ENCODE assay signal across 1 cellular context in genomic region chr6:90502381-90502780, GRCh38.
TF ChIP-seq lines count a peak whose summit lies in the region.

No MANE protein-coding gene starts in this region.

TF ChIP-seq in HCT116, 20 proteins besides CTCF, POLR2A, EP300 and RAD21 (continued from another document):
- no peak for TF ChIP-seq ZBTB33 (IDR thresholded peaks at IDR 0.05; ENCODE audit: extremely low read depth, insufficient replicate concordance, low read length)
- TF ChIP-seq SIN3A (IDR thresholded peaks at IDR 0.05; ENCODE audit: low read depth): no peak
